In genomic region chr9:106796771-106797170, GRCh38 we compare ENCODE assay signal across 21 cellular contexts.
"Had no signal": no experiment of that assay in that cellular context is flagged by ENCODE, and none has a peak within 500 bp of the region (broad histone marks: within the 10 kb centered on the region; RNA-seq: fewer than 3 reads in every experiment).

No MANE protein-coding gene starts in this region.

- H3K4me3 ChIP-seq: coronary artery, esophagus muscularis mucosa, lower lobe of right lung, pancreas, right lobe of liver, smooth muscle cell, suprapubic skin, vagina had no signal

- H3K4me1 ChIP-seq: lower lobe of right lung, pancreas, vagina had no signal

- H3K27ac ChIP-seq: coronary artery, esophagus muscularis mucosa, lower lobe of right lung, pancreas, suprapubic skin, vagina had no signal

- DNase-seq: dermis blood vessel endothelial cell; effector memory CD4-positive, alpha-beta T cell; foreskin melanocyte; left ventricle myocardium superior; lower lobe of right lung; natural killer cell; occipital lobe; pancreas; stimulated activated CD4-positive, alpha-beta T cell treated with anti-CD3 and anti-CD28 coated beads, Interleukin-12 subunit alpha, Interleukin-12 subunit beta, amount 100 ng/mL, for 4 hours; stimulated activated CD4-positive, alpha-beta T cell treated with anti-CD3 and anti-CD28 coated beads, Interleukin-1b, Interleukin-23, amount 100 ng/mL, for 48 hours; stimulated activated CD4-positive, alpha-beta T cell treated with anti-CD3 and anti-CD28 coated beads, Interleukin-4, amount 100 ng/mL, for 1 hour; stimulated activated CD8-positive, alpha-beta memory T cell treated with anti-CD3 and anti-CD28 coated beads, Interleukin-4, amount 100 ng/mL, for 48 hours; stimulated activated naive CD4-positive, alpha-beta T cell; stimulated activated naive CD8-positive, alpha-beta T cell treated with anti-CD3 and anti-CD28 coated beads, Interleukin-15, amount 100 ng/mL, for 72 hours; trophoblast cell had no signal

- H3K27me3 ChIP-seq: esophagus muscularis mucosa, pancreas, right lobe of liver, suprapubic skin, vagina had no signal

- H3K36me3 ChIP-seq: esophagus muscularis mucosa, lower lobe of right lung, pancreas, right lobe of liver, suprapubic skin, vagina had no signal

- H3K9me3 ChIP-seq: esophagus muscularis mucosa, lower lobe of right lung, pancreas, suprapubic skin, vagina had no signal
